13 cellular contexts compared by ENCODE assay signal in the genomic region with DNA sequence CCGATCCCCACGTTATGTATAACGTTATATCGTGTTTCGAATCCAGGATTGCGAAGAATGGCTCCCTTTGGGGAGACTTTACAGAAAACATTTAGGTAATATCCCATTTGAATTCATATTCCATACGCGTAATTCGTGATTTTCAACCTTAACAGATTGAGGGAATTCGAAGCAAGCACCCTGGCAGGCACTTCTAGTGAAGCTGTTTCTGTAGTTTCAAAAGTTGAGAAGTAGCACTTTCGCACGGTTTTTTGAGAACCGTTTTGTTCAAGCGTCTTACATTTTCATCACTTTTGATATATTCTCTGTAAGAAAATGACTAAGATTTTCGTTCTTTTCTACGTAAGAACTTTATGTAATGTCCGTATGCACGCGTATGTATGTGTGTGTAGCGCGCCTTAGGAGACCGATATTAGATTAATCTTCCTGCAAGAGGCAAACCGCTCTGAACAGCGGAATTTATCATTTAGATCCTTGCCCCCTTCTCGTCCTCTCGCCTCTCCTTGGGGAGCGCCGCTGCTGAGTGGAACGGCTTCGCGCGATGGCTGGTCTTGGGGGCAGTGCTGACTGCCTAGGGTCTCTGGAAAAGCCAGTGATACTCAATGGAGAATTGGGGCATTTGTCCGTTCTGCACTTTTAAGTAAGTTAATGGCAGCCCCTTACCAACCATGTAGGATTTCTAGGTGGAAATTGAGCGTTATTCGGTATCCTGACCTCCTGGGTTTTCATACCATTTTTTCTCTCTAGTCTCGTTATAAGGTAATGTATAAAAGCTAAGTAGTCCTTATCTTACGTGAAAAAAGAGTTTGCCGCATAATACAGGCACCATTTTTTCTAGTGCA. TPM values are rescaled to one million over a fixed set of nuclear protein-coding genes. Genes with fewer than 3 reads are reported as not detected.
DNase-seq lines count a peak whose midpoint lies in the region; ATAC-seq and TF ChIP-seq lines count a peak whose summit lies in the region.
"Had no signal": no experiment of that assay in that cellular context is flagged by ENCODE, and none has a peak within 500 bp of the region (broad histone marks: within the 10 kb centered on the region; RNA-seq: fewer than 3 reads in every experiment).

No MANE protein-coding gene starts in this region.

- no peak overlapping the region for H2AFZ ChIP-seq in Karpas-422 (ENCODE audit: low read length)
- peak overlapping the region; percentile 66 for H2AFZ ChIP-seq in osteoblast (ENCODE audit: low read length)
- H2AFZ ChIP-seq in PC-3 (ENCODE audit: low read length): no peak overlapping the region

- peaks cover 2% of the 10 kb centered on the region; the same call in 1 of the 2 replicates for H3K36me3 ChIP-seq in BJ (ENCODE audit: control insufficient read depth, insufficient read depth, low read length)
- H3K36me3 ChIP-seq in Karpas-422 (ENCODE audit: insufficient read depth, low read length): no peaks in the 10 kb centered on the region
- no peaks in the 10 kb centered on the region for H3K36me3 ChIP-seq in osteoblast (ENCODE audit: insufficient read depth, low read length)
- no peaks in the 10 kb centered on the region for H3K36me3 ChIP-seq in PC-3 (ENCODE audit: low read depth, low read length)

- peaks cover 21% of the 10 kb centered on the region for H3K4me1 ChIP-seq in Karpas-422 (ENCODE audit: low read length)
- H3K4me1 ChIP-seq in osteoblast (ENCODE audit: insufficient read depth, low read length): peaks cover 8% of the 10 kb centered on the region
- no peaks in the 10 kb centered on the region for H3K4me1 ChIP-seq in PC-3 (ENCODE audit: insufficient read depth, low read length)

- no peaks in the 10 kb centered on the region for H3K79me2 ChIP-seq in Karpas-422 (ENCODE audit: low read length)
- H3K79me2 ChIP-seq in osteoblast (ENCODE audit: insufficient read depth, low read length): peaks cover 37% of the 10 kb centered on the region
- H3K79me2 ChIP-seq in PC-3 (ENCODE audit: low read length): no peaks in the 10 kb centered on the region

- H3K9me3 ChIP-seq in Karpas-422 (ENCODE audit: low read length) (no peaks in the 10 kb centered on the region), osteoblast (ENCODE audit: low read depth, low read length) (no peaks in the 10 kb centered on the region), PC-3 (ENCODE audit: low read length) (no peaks in the 10 kb centered on the region)

- BruUV-seq in PC-3 (replicated peaks; lab: Mats Ljungman, UMichigan): no TSS peak

- no peak overlapping the region for H3K4me2 ChIP-seq in Karpas-422 (ENCODE audit: low read depth, low read length, poor library complexity, severe bottlenecking)
- peak overlapping the region; percentile 87 for H3K4me2 ChIP-seq in osteoblast (ENCODE audit: insufficient read depth, low read length)
- H3K4me2 ChIP-seq in PC-3 (ENCODE audit: low read length): no peak overlapping the region

- no peaks in the 10 kb centered on the region for H3K9me2 ChIP-seq in Karpas-422 (replicated peaks; ENCODE audit: insufficient read depth, low read length)
- no peaks in the 10 kb centered on the region for H3K9me2 ChIP-seq in PC-3 (replicated peaks; ENCODE audit: low read length)

- H3K27me3 ChIP-seq in BJ (ENCODE audit: control insufficient read depth, insufficient read depth, low read length) (no peaks in the 10 kb centered on the region), Karpas-422 (ENCODE audit: low read length) (no peaks in the 10 kb centered on the region), osteoblast (ENCODE audit: insufficient read depth, low read length) (peaks cover 4% of the 10 kb centered on the region), PC-3 (ENCODE audit: low read length) (no peaks in the 10 kb centered on the region)

- H3K4me3 ChIP-seq in BJ (ENCODE audit: low read depth, low read length) (peak overlapping the region; percentile 94), Karpas-422 (ENCODE audit: low read length) (no peak overlapping the region), osteoblast (ENCODE audit: insufficient read depth, low read length) (peak overlapping the region; percentile 92), PC-3 (ENCODE audit: low read length) (no peak overlapping the region)

- no peak for DNase-seq in BJ (ENCODE audit: low read depth)
- peak; percentile 21 for DNase-seq in Karpas-422
- DNase-seq in fibroblast of gingiva (ENCODE audit: low read depth): peak; percentile 57
- peak; percentile 63 for DNase-seq in osteoblast (ENCODE audit: insufficient read length, low spot score, missing footprints)
- DNase-seq in PC-3: no peak
- DNase-seq in KG1 (lab: John Stamatoyannopoulos, UW): no peak
- DNase-seq: activated gamma-delta T cell; stimulated activated naive CD4-positive, alpha-beta T cell treated with Interleukin-2 at 50 U/mL for 16 hours; SW 1271 had no signal

- no peaks in the 10 kb centered on the region for H4K20me1 ChIP-seq in Karpas-422 (ENCODE audit: insufficient read depth, low read depth, low read length)
- no peaks in the 10 kb centered on the region for H4K20me1 ChIP-seq in osteoblast (ENCODE audit: insufficient read depth, low read length)
- H4K20me1 ChIP-seq in PC-3 (ENCODE audit: low read length): no peaks in the 10 kb centered on the region

- POLR2A ChIA-PET in BJ (lab: Charles Lee) (no interaction called here), PC-3 (lab: Charles Lee; ENCODE audit: unreplicated experiment) (no interaction called here)

- no peak overlapping the region for H3K27ac ChIP-seq in Karpas-422 (ENCODE audit: low read length)
- peak overlapping the region; percentile 84 for H3K27ac ChIP-seq in osteoblast (ENCODE audit: low read depth, low read length)
- H3K27ac ChIP-seq in PC-3 (ENCODE audit: low read length): no peak overlapping the region

- intact Hi-C loops in PC-3 (cut with micrococcal nuclease): no loop called here

- CTCF ChIA-PET in BJ (lab: Yijun Ruan, JAX) (interaction anchor here (1.7 kb wide), 1 partner anchor 27 kb away, joined by 4 read pairs; no protein-coding TSS in a partner anchor), PC-3 (lab: Charles Lee) (no interaction called here)

- no peaks in the 10 kb centered on the region for H3F3A ChIP-seq in PC-3 (ENCODE audit: low read length, unreplicated experiment)

- TF ChIP-seq CTCF in BJ (IDR thresholded peaks at IDR 0.05; ENCODE audit: insufficient read depth, low read depth, low read length): no peak
- no peak for TF ChIP-seq CTCF in osteoblast (IDR thresholded peaks at IDR 0.05; ENCODE audit: extremely low read depth, low read depth, low read length)
- TF ChIP-seq CTCF in PC-3 (conservative IDR thresholded peaks at IDR 0.05; ENCODE audit: low read depth, low read length): no peak

- H3K9ac ChIP-seq in Karpas-422 (ENCODE audit: low read length) (no peak overlapping the region), PC-3 (ENCODE audit: low read length) (no peak overlapping the region)

- no peak for ATAC-seq in GM19397 (IDR thresholded peaks at IDR 0.05; ENCODE audit: unreplicated experiment)
- ATAC-seq in GM18511 (IDR thresholded peaks at IDR 0.05; ENCODE audit: unreplicated experiment): no peak
- ATAC-seq in PC-3: no peak

RNA-seq across cellular contexts. Expression of a gene that starts 4.8 kb away (rescaled TPM):
- 65.6 and 67.9 TPM in 2 replicates for polyA plus RNA-seq in BJ (2011; rRNA removed)
- 44.5 and 55.4 TPM in 2 replicates for polyA minus RNA-seq in BJ (2011; rRNA and poly(A)+ RNA removed)
- total RNA-seq in Karpas-422 (2014; rRNA removed; shearing (Covaris generic); ENCODE audit: low replicate concordance): 7.1 and 9.9 TPM in 2 replicates
- total RNA-seq in osteoblast (1.4 and 1.5 TPM in 2 replicates), PC-3 (2014; rRNA removed) (not detected in 2 replicates)
- total RNA-seq: glomerular endothelial cell, renal cortical epithelial cell had no signal

Comparison
In these comparisons a context has a peak if more than half of its experiments do, and no peak if none do; other contexts are left out.
1. DNase-seq: peak in Karpas-422 (single experiment), fibroblast of gingiva (single experiment) and osteoblast (single experiment); none in BJ (single experiment), PC-3 (single experiment) and KG1 (single experiment).
2. H3K4me3 ChIP-seq: peak in BJ (single experiment) and osteoblast (single experiment); none in Karpas-422 (single experiment) and PC-3 (single experiment).